Comparison of ENCODE assay signal across 16 cellular contexts in genomic region chr9:112094948-112095779, GRCh38.
A peak's percentile ranks its signal among the peaks of the same experiment; 100 is the strongest.
DNase-seq lines count a peak whose midpoint lies in the region; ATAC-seq, FAIRE-seq and TF ChIP-seq lines count a peak whose summit lies in the region.
"Had no signal": no experiment of that assay in that cellular context is flagged by ENCODE, and none has a peak within 500 bp of the region (broad histone marks: within the 10 kb centered on the region; RNA-seq: fewer than 3 reads in every experiment).

No MANE protein-coding gene starts in this region.

- H3K4me1 ChIP-seq in endothelial cell of umbilical vein (ENCODE audit: control insufficient read depth, extremely low read depth, insufficient read depth, low read length): no peaks in the 10 kb centered on the region
- H3K4me1 ChIP-seq: tibial artery had no signal

- no peaks in the 10 kb centered on the region for H3K9me3 Mint-ChIP-seq in activated T-cell treated with anti-CD3 and anti-CD28 coated beads, Interleukin-2, amount 50 U/mL, for 72 hours
- H3K9me3 Mint-ChIP-seq in activated T-cell treated with anti-CD3 and anti-CD28 coated beads, Interleukin-2, amount 50 U/mL, for 4 hours: no peaks in the 10 kb centered on the region
- no peaks in the 10 kb centered on the region for H3K9me3 Mint-ChIP-seq in T-cell
- no peaks in the 10 kb centered on the region for H3K9me3 Mint-ChIP-seq in stimulated activated naive CD8-positive, alpha-beta T cell treated with anti-CD3 and anti-CD28 coated beads, Interleukin-15, amount 100 ng/mL, for 72 hours
- H3K9me3 Mint-ChIP-seq: naive thymus-derived CD4-positive, alpha-beta T cell had no signal

- dilution Hi-C loops in endothelial cell of umbilical vein (cut with MboI; ENCODE audit: extremely low pct_ligation_motif_present, low sequenced_read_pairs): no loop called here

- H4K20me1 ChIP-seq in endothelial cell of umbilical vein (replicated peaks; ENCODE audit: control insufficient read depth, extremely low read depth, insufficient read depth, low read length): no peaks in the 10 kb centered on the region

- POLR2A ChIA-PET in T-cell (lab: Charles Lee) (no interaction called here), endothelial cell of umbilical vein (lab: Charles Lee) (no interaction called here)

- DNase-seq in activated T-cell treated with anti-CD3 and anti-CD28 coated beads, Interleukin-2, amount 50 U/mL, for 72 hours: no peak
- DNase-seq in activated T-cell treated with anti-CD3 and anti-CD28 coated beads, Interleukin-2, amount 50 U/mL, for 4 hours: no peak
- no peak for DNase-seq in T-cell
- peak; percentile 13 for DNase-seq in endothelial cell of umbilical vein (ENCODE audit: low read depth, low spot score)
- DNase-seq in stimulated activated naive CD8-positive, alpha-beta T cell treated with anti-CD3 and anti-CD28 coated beads, Interleukin-15, amount 100 ng/mL, for 72 hours: no peak
- no peak for DNase-seq in middle frontal gyrus (ENCODE audit: extremely low spot score, low spot score)
- DNase-seq: activated T-cell treated with anti-CD3 and anti-CD28 coated beads, Interleukin-2, amount 50 U/mL, for 1 hour; amygdala; esophagus squamous epithelium; naive thymus-derived CD4-positive, alpha-beta T cell; NCI-H187 treated with DMSO at 0.1 percent for 48 hours; NCI-H510A treated with DMSO at 0.1 percent for 48 hours; tibial artery had no signal

- no peak overlapping the region for H3K9ac ChIP-seq in endothelial cell of umbilical vein (replicated peaks; ENCODE audit: extremely low read depth, insufficient read depth, low read length)

- no peak overlapping the region for H2AFZ ChIP-seq in endothelial cell of umbilical vein (ENCODE audit: low read depth, low read length)

- H3K9me3 ChIP-seq in endothelial cell of umbilical vein (replicated peaks; ENCODE audit: control insufficient read depth, insufficient read depth, low read length): no peaks in the 10 kb centered on the region
- H3K9me3 ChIP-seq: esophagus squamous epithelium, tibial artery had no signal

- CTCF ChIA-PET in T-cell (lab: Charles Lee): interaction anchor here in 1 of 2 donors (1.3 to 1.6 kb wide), 2 partner anchors 245 to 266 kb away, joined by 3 to 12 read pairs; no protein-coding TSS in a partner anchor
- CTCF ChIA-PET in endothelial cell of umbilical vein (lab: Charles Lee): interaction anchor here (1.2 to 4.7 kb wide), 3 partner anchors 12 to 336 kb away, joined by 3 to 26 read pairs (median 11); no protein-coding TSS in a partner anchor

- no peaks in the 10 kb centered on the region for H3K27me3 ChIP-seq in endothelial cell of umbilical vein (ENCODE audit: control insufficient read depth in 2 of 2, insufficient read depth in 2 of 2, low read length in 2 of 2)
- H3K27me3 ChIP-seq: esophagus squamous epithelium, tibial artery had no signal

- intact Hi-C loops in endothelial cell of umbilical vein (cut with micrococcal nuclease): loop anchor here (10.0 kb wide), 1 partner anchor 720 kb away; no protein-coding TSS in a partner anchor

- H3K4me3 Mint-ChIP-seq in activated T-cell treated with anti-CD3 and anti-CD28 coated beads, Interleukin-2, amount 50 U/mL, for 72 hours: peak overlapping the region in 1 of 2 donors; percentile 48
- no peak overlapping the region for H3K4me3 Mint-ChIP-seq in activated T-cell treated with anti-CD3 and anti-CD28 coated beads, Interleukin-2, amount 50 U/mL, for 4 hours
- H3K4me3 Mint-ChIP-seq in T-cell: peak overlapping the region in 2 of 3 donors; percentile 11 to 21
- peak overlapping the region; percentile 50 to 60 for H3K4me3 Mint-ChIP-seq in stimulated activated naive CD8-positive, alpha-beta T cell treated with anti-CD3 and anti-CD28 coated beads, Interleukin-15, amount 100 ng/mL, for 72 hours

- H3K36me3 ChIP-seq in endothelial cell of umbilical vein (ENCODE audit: control insufficient read depth in 2 of 2, extremely low read depth in 1 of 2, insufficient read depth in 2 of 2, low read length in 2 of 2): no peaks in the 10 kb centered on the region
- H3K36me3 ChIP-seq: esophagus squamous epithelium, tibial artery had no signal

- H3K4me2 ChIP-seq in endothelial cell of umbilical vein (ENCODE audit: insufficient read depth, low read length): no peak overlapping the region

- BruUV-seq in endothelial cell of umbilical vein (replicated peaks; lab: Mats Ljungman, UMichigan): no TSS peak

- H3K4me1 Mint-ChIP-seq in activated T-cell treated with anti-CD3 and anti-CD28 coated beads, Interleukin-2, amount 50 U/mL, for 72 hours (ENCODE audit: low read depth): peaks cover 21% of the 10 kb centered on the region
- H3K4me1 Mint-ChIP-seq in activated T-cell treated with anti-CD3 and anti-CD28 coated beads, Interleukin-2, amount 50 U/mL, for 4 hours (ENCODE audit: low read depth): peaks cover 16% of the 10 kb centered on the region
- peaks cover 11 to 31% (median 23%) of the 10 kb centered on the region in 3 donors for H3K4me1 Mint-ChIP-seq in T-cell
- H3K4me1 Mint-ChIP-seq in stimulated activated naive CD8-positive, alpha-beta T cell treated with anti-CD3 and anti-CD28 coated beads, Interleukin-15, amount 100 ng/mL, for 72 hours: peaks cover 45% of the 10 kb centered on the region

- no peaks in the 10 kb centered on the region for H3K27me3 Mint-ChIP-seq in activated T-cell treated with anti-CD3 and anti-CD28 coated beads, Interleukin-2, amount 50 U/mL, for 72 hours (ENCODE audit: low read depth)
- no peaks in the 10 kb centered on the region for H3K27me3 Mint-ChIP-seq in activated T-cell treated with anti-CD3 and anti-CD28 coated beads, Interleukin-2, amount 50 U/mL, for 4 hours (ENCODE audit: low read depth)
- no peaks in the 10 kb centered on the region for H3K27me3 Mint-ChIP-seq in T-cell
- H3K27me3 Mint-ChIP-seq in stimulated activated naive CD8-positive, alpha-beta T cell treated with anti-CD3 and anti-CD28 coated beads, Interleukin-15, amount 100 ng/mL, for 72 hours: no peaks in the 10 kb centered on the region
- H3K27me3 Mint-ChIP-seq: naive thymus-derived CD4-positive, alpha-beta T cell had no signal

- ATAC-seq in activated T-cell treated with anti-CD3 and anti-CD28 coated beads, Interleukin-2, amount 50 U/mL, for 72 hours (replicated peaks in 1 of 2): no peak
- ATAC-seq in activated T-cell treated with anti-CD3 and anti-CD28 coated beads, Interleukin-2, amount 50 U/mL, for 4 hours: no peak
- ATAC-seq in T-cell (replicated peaks in 1 of 4): no peak
- no peak for ATAC-seq in stimulated activated naive CD8-positive, alpha-beta T cell treated with anti-CD3 and anti-CD28 coated beads, Interleukin-15, amount 100 ng/mL, for 72 hours
- no peak for ATAC-seq in GM18907 (IDR thresholded peaks at IDR 0.05; ENCODE audit: unreplicated experiment)
- ATAC-seq in GM18511 (IDR thresholded peaks at IDR 0.05; ENCODE audit: unreplicated experiment): no peak
- ATAC-seq: activated CD4-positive, CD25-positive, alpha-beta regulatory T cell treated with anti-CD3 and anti-CD28 coated beads, Interleukin-2, amount 50 U/mL, for 24 hours; naive thymus-derived CD4-positive, alpha-beta T cell had no signal

- H3K27ac Mint-ChIP-seq in activated T-cell treated with anti-CD3 and anti-CD28 coated beads, Interleukin-2, amount 50 U/mL, for 72 hours: peak overlapping the region; percentile 2
- H3K27ac Mint-ChIP-seq in T-cell: no peak overlapping the region
- H3K27ac Mint-ChIP-seq in stimulated activated naive CD8-positive, alpha-beta T cell treated with anti-CD3 and anti-CD28 coated beads, Interleukin-15, amount 100 ng/mL, for 72 hours: peak overlapping the region; percentile 22 to 62

- no peak for TF ChIP-seq CTCF in endothelial cell of umbilical vein (IDR thresholded peaks at IDR 0.05; ENCODE audit: extremely low read depth in 1 of 2, insufficient read depth in 1 of 2, low read depth in 1 of 2, low read length in 2 of 2)

- H3K36me3 Mint-ChIP-seq in activated T-cell treated with anti-CD3 and anti-CD28 coated beads, Interleukin-2, amount 50 U/mL, for 72 hours (ENCODE audit: insufficient read depth in 2 of 2): no peaks in the 10 kb centered on the region
- H3K36me3 Mint-ChIP-seq in activated T-cell treated with anti-CD3 and anti-CD28 coated beads, Interleukin-2, amount 50 U/mL, for 4 hours (ENCODE audit: insufficient read depth): peaks cover 3% of the 10 kb centered on the region
- H3K36me3 Mint-ChIP-seq in T-cell: peaks cover 6% of the 10 kb centered on the region

- no peaks in the 10 kb centered on the region for H3K79me2 ChIP-seq in endothelial cell of umbilical vein (ENCODE audit: control insufficient read depth, insufficient read depth, low read length)

- no peaks in the 10 kb centered on the region for H3K9me1 ChIP-seq in endothelial cell of umbilical vein (replicated peaks; ENCODE audit: control insufficient read depth, extremely low read depth, insufficient read depth, low read length)

- H3K27ac ChIP-seq in endothelial cell of umbilical vein (ENCODE audit: insufficient read depth, low read depth, low read length): no peak overlapping the region
- H3K27ac ChIP-seq: esophagus squamous epithelium, tibial artery had no signal

- FAIRE-seq in endothelial cell of umbilical vein (lab: Jason Lieb, UNC): no peak

- TF ChIP-seq POLR2A in endothelial cell of umbilical vein (IDR thresholded peaks at IDR 0.05; ENCODE audit: low read depth, low read length): no peak

- H3K4me3 ChIP-seq in endothelial cell of umbilical vein (replicated peaks in 1 of 3; ENCODE audit: insufficient read depth in 1 of 3, low read depth in 1 of 3, low read length in 3 of 3): no peak overlapping the region
- H3K4me3 ChIP-seq: esophagus squamous epithelium, tibial artery had no signal

TF ChIP-seq in endothelial cell of umbilical vein, 7 proteins besides CTCF, POLR2A, EP300 and RAD21:
- TF ChIP-seq POLR2AphosphoS5 (IDR thresholded peaks at IDR 0.05; ENCODE audit: insufficient read depth, low read depth, low read length) (no peak), EZH2 (IDR thresholded peaks at IDR 0.05; ENCODE audit: borderline replicate concordance, low read depth, low read length, severe bottlenecking) (no peak), FOS (IDR thresholded peaks at IDR 0.05; ENCODE audit: borderline replicate concordance, insufficient read depth, low read length) (no peak), MYC (IDR thresholded peaks at IDR 0.05; ENCODE audit: low read depth, low read length) (no peak), JUN (IDR thresholded peaks at IDR 0.05; ENCODE audit: borderline replicate concordance, insufficient read depth, insufficient read length, low read depth) (no peak), GATA2 (IDR thresholded peaks at IDR 0.05; ENCODE audit: insufficient read depth, insufficient read length, low read depth, low read length) (no peak), MAX (IDR thresholded peaks at IDR 0.05; ENCODE audit: insufficient read depth, insufficient read length) (no peak)

Comparison
In these comparisons a context has a peak if more than half of its experiments do, and no peak if none do; other contexts are left out.
1. H3K27ac Mint-ChIP-seq: peak in activated T-cell treated with anti-CD3 and anti-CD28 coated beads, Interleukin-2, amount 50 U/mL, for 72 hours (single experiment) and stimulated activated naive CD8-positive, alpha-beta T cell treated with anti-CD3 and anti-CD28 coated beads, Interleukin-15, amount 100 ng/mL, for 72 hours (2 of 2); none in T-cell (0 of 2).